ENCODE assay signal across 1 cellular context in the genomic region with DNA sequence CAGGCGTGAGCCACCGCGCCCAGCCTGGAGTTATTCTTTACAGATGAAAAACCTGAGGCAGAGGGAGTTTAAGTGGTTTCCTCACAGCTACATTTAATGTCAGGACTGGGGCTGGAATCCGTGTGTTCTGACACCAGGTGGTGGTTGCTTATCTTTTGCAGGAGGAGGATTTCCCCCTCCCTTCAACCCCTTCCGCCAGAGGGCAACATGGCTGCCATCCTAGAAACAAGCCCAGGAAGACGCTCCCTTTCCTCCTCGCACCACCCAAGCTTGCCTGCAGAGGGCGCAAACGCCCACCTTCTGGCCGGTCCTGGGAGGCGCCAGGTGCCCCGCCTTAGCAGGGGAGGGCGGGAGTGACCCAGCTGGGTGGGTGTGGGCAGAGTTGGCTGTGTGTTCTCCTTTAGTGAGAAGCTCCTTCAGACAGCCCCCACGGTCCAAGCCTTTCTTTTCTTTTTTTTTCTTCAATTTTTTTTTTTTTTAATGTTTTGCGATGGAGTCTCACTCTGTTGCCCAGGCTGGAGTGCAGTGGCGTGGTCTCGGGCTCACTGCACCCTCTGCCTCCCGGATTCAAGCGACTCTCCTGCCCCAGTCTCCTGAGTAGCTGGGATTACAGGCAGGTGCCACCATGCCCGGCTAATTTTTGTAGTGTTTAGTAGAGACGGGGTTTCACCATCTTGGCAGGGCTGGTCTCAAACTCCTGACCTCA.
TF ChIP-seq lines count a peak whose summit lies in the region.

No MANE protein-coding gene starts in this region.

TF ChIP-seq in GM12878, 131 proteins besides CTCF, POLR2A, EP300 and RAD21:
- TF ChIP-seq, protein P1, sequence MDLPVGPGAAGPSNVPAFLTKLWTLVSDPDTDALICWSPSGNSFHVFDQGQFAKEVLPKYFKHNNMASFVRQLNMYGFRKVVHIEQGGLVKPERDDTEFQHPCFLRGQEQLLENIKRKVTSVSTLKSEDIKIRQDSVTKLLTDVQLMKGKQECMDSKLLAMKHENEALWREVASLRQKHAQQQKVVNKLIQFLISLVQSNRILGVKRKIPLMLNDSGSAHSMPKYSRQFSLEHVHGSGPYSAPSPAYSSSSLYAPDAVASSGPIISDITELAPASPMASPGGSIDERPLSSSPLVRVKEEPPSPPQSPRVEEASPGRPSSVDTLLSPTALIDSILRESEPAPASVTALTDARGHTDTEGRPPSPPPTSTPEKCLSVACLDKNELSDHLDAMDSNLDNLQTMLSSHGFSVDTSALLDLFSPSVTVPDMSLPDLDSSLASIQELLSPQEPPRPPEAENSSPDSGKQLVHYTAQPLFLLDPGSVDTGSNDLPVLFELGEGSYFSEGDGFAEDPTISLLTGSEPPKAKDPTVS (IDR thresholded peaks at IDR 0.05; ENCODE audit: low read depth, low read length): no peak
- TF ChIP-seq ATF7 (IDR thresholded peaks at IDR 0.05; ENCODE audit: low read depth) (no peak), KDM1A (IDR thresholded peaks at IDR 0.05; ENCODE audit: borderline replicate concordance) (no peak), HCFC1 (IDR thresholded peaks at IDR 0.05; ENCODE audit: low read length) (no peak), SP1 (IDR thresholded peaks at IDR 0.05; ENCODE audit: low read depth, low read length) (peak; percentile 15), LARP7 (IDR thresholded peaks at IDR 0.05) (no peak), YY1 (IDR thresholded peaks at IDR 0.05; ENCODE audit: low read depth, low read length) (peak; percentile 94), TCF12 (IDR thresholded peaks at IDR 0.05; ENCODE audit: low read depth, low read length) (0 out of 2 replicates have a peak, but pooled peaks have one; percentile 49), TCF3 (IDR thresholded peaks at IDR 0.05; ENCODE audit: borderline replicate concordance, insufficient read depth, low read depth, low read length) (peak; percentile 81; the same call in 1 of the 2 replicates), ZZZ3 (IDR thresholded peaks at IDR 0.05; ENCODE audit: control insufficient read depth, insufficient read length, low read depth) (no peak), SMC3 (IDR thresholded peaks at IDR 0.05; ENCODE audit: borderline replicate concordance, low read length) (peak; percentile 59), PAX5 (IDR thresholded peaks at IDR 0.05; ENCODE audit: borderline replicate concordance, low read depth, low read length) (no peak), ESRRA (IDR thresholded peaks at IDR 0.05; ENCODE audit: low read length) (no peak), POLR2AphosphoS2 (IDR thresholded peaks at IDR 0.05; ENCODE audit: low read depth, low read length) (no peak), TBL1XR1 (IDR thresholded peaks at IDR 0.05; ENCODE audit: low read depth, low read length) (no peak), ETV6 (conservative IDR thresholded peaks at IDR 0.05 in 1 of 2, IDR thresholded peaks at IDR 0.05 in 1 of 2; ENCODE audit: borderline replicate concordance in 1 of 2, low read depth in 1 of 2) (no peak), NR2C2 (IDR thresholded peaks at IDR 0.05; ENCODE audit: borderline replicate concordance, control insufficient read depth, insufficient read length, low read depth) (no peak)
- TF ChIP-seq, protein P2, sequence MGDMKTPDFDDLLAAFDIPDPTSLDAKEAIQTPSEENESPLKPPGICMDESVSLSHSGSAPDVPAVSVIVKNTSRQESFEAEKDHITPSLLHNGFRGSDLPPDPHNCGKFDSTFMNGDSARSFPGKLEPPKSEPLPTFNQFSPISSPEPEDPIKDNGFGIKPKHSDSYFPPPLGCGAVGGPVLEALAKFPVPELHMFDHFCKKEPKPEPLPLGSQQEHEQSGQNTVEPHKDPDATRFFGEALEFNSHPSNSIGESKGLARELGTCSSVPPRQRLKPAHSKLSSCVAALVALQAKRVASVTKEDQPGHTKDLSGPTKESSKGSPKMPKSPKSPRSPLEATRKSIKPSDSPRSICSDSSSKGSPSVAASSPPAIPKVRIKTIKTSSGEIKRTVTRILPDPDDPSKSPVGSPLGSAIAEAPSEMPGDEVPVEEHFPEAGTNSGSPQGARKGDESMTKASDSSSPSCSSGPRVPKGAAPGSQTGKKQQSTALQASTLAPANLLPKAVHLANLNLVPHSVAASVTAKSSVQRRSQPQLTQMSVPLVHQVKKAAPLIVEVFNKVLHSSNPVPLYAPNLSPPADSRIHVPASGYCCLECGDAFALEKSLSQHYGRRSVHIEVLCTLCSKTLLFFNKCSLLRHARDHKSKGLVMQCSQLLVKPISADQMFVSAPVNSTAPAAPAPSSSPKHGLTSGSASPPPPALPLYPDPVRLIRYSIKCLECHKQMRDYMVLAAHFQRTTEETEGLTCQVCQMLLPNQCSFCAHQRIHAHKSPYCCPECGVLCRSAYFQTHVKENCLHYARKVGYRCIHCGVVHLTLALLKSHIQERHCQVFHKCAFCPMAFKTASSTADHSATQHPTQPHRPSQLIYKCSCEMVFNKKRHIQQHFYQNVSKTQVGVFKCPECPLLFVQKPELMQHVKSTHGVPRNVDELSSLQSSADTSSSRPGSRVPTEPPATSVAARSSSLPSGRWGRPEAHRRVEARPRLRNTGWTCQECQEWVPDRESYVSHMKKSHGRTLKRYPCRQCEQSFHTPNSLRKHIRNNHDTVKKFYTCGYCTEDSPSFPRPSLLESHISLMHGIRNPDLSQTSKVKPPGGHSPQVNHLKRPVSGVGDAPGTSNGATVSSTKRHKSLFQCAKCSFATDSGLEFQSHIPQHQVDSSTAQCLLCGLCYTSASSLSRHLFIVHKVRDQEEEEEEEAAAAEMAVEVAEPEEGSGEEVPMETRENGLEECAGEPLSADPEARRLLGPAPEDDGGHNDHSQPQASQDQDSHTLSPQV (IDR thresholded peaks at IDR 0.05): no peak
- TF ChIP-seq, protein P3, sequence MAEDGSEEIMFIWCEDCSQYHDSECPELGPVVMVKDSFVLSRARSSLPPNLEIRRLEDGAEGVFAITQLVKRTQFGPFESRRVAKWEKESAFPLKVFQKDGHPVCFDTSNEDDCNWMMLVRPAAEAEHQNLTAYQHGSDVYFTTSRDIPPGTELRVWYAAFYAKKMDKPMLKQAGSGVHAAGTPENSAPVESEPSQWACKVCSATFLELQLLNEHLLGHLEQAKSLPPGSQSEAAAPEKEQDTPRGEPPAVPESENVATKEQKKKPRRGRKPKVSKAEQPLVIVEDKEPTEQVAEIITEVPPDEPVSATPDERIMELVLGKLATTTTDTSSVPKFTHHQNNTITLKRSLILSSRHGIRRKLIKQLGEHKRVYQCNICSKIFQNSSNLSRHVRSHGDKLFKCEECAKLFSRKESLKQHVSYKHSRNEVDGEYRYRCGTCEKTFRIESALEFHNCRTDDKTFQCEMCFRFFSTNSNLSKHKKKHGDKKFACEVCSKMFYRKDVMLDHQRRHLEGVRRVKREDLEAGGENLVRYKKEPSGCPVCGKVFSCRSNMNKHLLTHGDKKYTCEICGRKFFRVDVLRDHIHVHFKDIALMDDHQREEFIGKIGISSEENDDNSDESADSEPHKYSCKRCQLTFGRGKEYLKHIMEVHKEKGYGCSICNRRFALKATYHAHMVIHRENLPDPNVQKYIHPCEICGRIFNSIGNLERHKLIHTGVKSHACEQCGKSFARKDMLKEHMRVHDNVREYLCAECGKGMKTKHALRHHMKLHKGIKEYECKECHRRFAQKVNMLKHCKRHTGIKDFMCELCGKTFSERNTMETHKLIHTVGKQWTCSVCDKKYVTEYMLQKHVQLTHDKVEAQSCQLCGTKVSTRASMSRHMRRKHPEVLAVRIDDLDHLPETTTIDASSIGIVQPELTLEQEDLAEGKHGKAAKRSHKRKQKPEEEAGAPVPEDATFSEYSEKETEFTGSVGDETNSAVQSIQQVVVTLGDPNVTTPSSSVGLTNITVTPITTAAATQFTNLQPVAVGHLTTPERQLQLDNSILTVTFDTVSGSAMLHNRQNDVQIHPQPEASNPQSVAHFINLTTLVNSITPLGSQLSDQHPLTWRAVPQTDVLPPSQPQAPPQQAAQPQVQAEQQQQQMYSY (CRISPR knock-in tag; IDR thresholded peaks at IDR 0.05): no peak
- TF ChIP-seq, protein P4, sequence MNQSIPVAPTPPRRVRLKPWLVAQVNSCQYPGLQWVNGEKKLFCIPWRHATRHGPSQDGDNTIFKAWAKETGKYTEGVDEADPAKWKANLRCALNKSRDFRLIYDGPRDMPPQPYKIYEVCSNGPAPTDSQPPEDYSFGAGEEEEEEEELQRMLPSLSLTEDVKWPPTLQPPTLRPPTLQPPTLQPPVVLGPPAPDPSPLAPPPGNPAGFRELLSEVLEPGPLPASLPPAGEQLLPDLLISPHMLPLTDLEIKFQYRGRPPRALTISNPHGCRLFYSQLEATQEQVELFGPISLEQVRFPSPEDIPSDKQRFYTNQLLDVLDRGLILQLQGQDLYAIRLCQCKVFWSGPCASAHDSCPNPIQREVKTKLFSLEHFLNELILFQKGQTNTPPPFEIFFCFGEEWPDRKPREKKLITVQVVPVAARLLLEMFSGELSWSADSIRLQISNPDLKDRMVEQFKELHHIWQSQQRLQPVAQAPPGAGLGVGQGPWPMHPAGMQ (IDR thresholded peaks at IDR 0.05; ENCODE audit: borderline replicate concordance): no peak
